23 cellular contexts compared by ENCODE assay signal in the genomic region with DNA sequence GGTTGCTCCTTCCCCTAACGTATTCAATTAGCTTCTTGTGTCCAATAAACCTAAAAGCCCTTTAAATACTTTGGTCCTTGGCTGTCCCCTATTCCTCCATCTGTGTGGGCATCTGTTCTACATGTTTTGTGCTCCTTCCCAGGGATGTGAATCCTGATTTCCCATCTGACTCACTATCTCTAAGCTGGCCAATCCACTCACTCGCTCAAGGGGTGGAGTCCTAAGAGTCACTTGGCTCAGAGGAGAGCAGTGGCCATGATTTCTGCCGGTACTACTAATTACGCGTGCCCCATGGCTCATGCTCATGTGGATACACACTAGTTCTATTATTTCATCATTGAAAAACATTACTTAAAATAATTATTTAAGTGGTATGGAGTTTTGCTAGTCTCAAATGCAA.
"Had no signal": no experiment of that assay in that cellular context is flagged by ENCODE, and none has a peak within 500 bp of the region (broad histone marks: within the 10 kb centered on the region; RNA-seq: fewer than 3 reads in every experiment).

No MANE protein-coding gene starts in this region.

- H3K4me1 Mint-ChIP-seq: activated T-helper 17 cell treated with anti-CD3 and anti-CD28 coated beads, Interleukin-2, amount 50 U/mL, for 72 hours; memory B cell had no signal

- H3K36me3 Mint-ChIP-seq: activated naive CD8-positive, alpha-beta T cell; memory B cell had no signal

- H3K9me3 ChIP-seq: adrenal gland, ascending aorta, gastroesophageal sphincter, heart left ventricle, pancreas, psoas muscle, right atrium auricular region, upper lobe of left lung had no signal

- DNase-seq: activated CD4-positive, alpha-beta T cell treated with anti-CD3 and anti-CD28 coated beads for 1 hour; activated naive CD4-positive, alpha-beta T cell; activated T-cell treated with anti-CD3 and anti-CD28 coated beads, Interleukin-2, amount 50 U/mL, for 24 hours; adrenal gland; brain microvascular endothelial cell; central memory CD4-positive, alpha-beta T cell; effector memory CD4-positive, alpha-beta T cell; heart left ventricle; islet precursor cell; left cardiac atrium; pancreas; psoas muscle; stimulated activated CD4-positive, alpha-beta T cell treated with anti-CD3 and anti-CD28 coated beads, Interleukin-4, amount 100 ng/mL, for 24 hours; stimulated activated naive CD8-positive, alpha-beta T cell treated with anti-CD3 and anti-CD28 coated beads, Interleukin-15, Interleukin-2, amounts not matched to agents 100 U/mL and 50 U/mL, for 24 hours; upper lobe of left lung had no signal

- H3K9me3 Mint-ChIP-seq: memory B cell, nephron had no signal

- H3K36me3 ChIP-seq: adrenal gland, ascending aorta, brain microvascular endothelial cell, gastroesophageal sphincter, heart left ventricle, pancreas, right atrium auricular region, upper lobe of left lung had no signal

- H3K4me3 ChIP-seq: adrenal gland, ascending aorta, gastroesophageal sphincter, heart left ventricle, pancreas, psoas muscle, right atrium auricular region, upper lobe of left lung had no signal

- H3K27me3 ChIP-seq: adrenal gland, ascending aorta, brain microvascular endothelial cell, gastroesophageal sphincter, heart left ventricle, pancreas, right atrium auricular region, upper lobe of left lung had no signal

- H3K27ac ChIP-seq: adrenal gland, ascending aorta, brain microvascular endothelial cell, gastroesophageal sphincter, heart left ventricle, pancreas, psoas muscle, right atrium auricular region, upper lobe of left lung had no signal

- H3K4me1 ChIP-seq: adrenal gland, ascending aorta, gastroesophageal sphincter, heart left ventricle, pancreas, psoas muscle, right atrium auricular region, upper lobe of left lung had no signal

- H3K27me3 Mint-ChIP-seq: activated naive CD8-positive, alpha-beta T cell; activated T-cell treated with anti-CD3 and anti-CD28 coated beads, Interleukin-2, amount 50 U/mL, for 24 hours; activated T-helper 17 cell treated with anti-CD3 and anti-CD28 coated beads, Interleukin-2, amount 50 U/mL, for 72 hours had no signal

- H3K27ac Mint-ChIP-seq: activated naive CD8-positive, alpha-beta T cell; activated T-cell treated with anti-CD3 and anti-CD28 coated beads, Interleukin-2, amount 50 U/mL, for 24 hours; activated T-helper 17 cell treated with anti-CD3 and anti-CD28 coated beads, Interleukin-2, amount 50 U/mL, for 72 hours; memory B cell; nephron had no signal

- ATAC-seq: activated T-helper 17 cell treated with anti-CD3 and anti-CD28 coated beads, Interleukin-2, amount 50 U/mL, for 72 hours; esophagus mucosa; gastroesophageal sphincter; heart left ventricle; left cardiac atrium; pancreas; psoas muscle; stimulated activated naive CD8-positive, alpha-beta T cell treated with anti-CD3 and anti-CD28 coated beads, Interleukin-15, Interleukin-2, amounts not matched to agents 100 U/mL and 50 U/mL, for 24 hours had no signal

- H3K4me3 Mint-ChIP-seq: activated naive CD8-positive, alpha-beta T cell; activated T-cell treated with anti-CD3 and anti-CD28 coated beads, Interleukin-2, amount 50 U/mL, for 24 hours; activated T-helper 17 cell treated with anti-CD3 and anti-CD28 coated beads, Interleukin-2, amount 50 U/mL, for 72 hours; memory B cell; nephron had no signal
